10 cellular contexts compared by ENCODE assay signal in genomic region chr2:65664931-65665330, GRCh38.
"Had no signal": no experiment of that assay in that cellular context is flagged by ENCODE, and none has a peak within 500 bp of the region (broad histone marks: within the 10 kb centered on the region; RNA-seq: fewer than 3 reads in every experiment).

No MANE protein-coding gene starts in this region.

- H3K27ac ChIP-seq: GM23248, HL-60 had no signal

- DNase-seq: GM23248, GOT3, H7, HFFc6, KBM-7 had no signal

- ATAC-seq: HCT116, HepG2 had no signal

- H3K36me3 Mint-ChIP-seq: IgD-negative memory B cell had no signal

- H3K4me1 ChIP-seq: HAP-1 had no signal

- H3K4me3 ChIP-seq: GM23248, HAP-1 had no signal

- H3K4me3 Mint-ChIP-seq: HFFc6, IgD-negative memory B cell had no signal

- H3K4me1 Mint-ChIP-seq: IgD-negative memory B cell had no signal

- H3K36me3 ChIP-seq: HAP-1 had no signal

- H2AFZ ChIP-seq: GM23248 had no signal

- H3K9ac ChIP-seq: GM23248 had no signal

- H3K27ac Mint-ChIP-seq: HFFc6, IgD-negative memory B cell had no signal
